16 cellular contexts compared by ENCODE assay signal in genomic region chr5:156947933-156948332, GRCh38. TPM values are rescaled to one million over a fixed set of nuclear protein-coding genes. Genes with fewer than 3 reads are reported as not detected.
"Had no signal": no experiment of that assay in that cellular context is flagged by ENCODE, and none has a peak within 500 bp of the region (broad histone marks: within the 10 kb centered on the region; RNA-seq: fewer than 3 reads in every experiment).

No MANE protein-coding gene starts in this region.

- H3K27ac ChIP-seq: adrenal gland, esophagus squamous epithelium, neural progenitor cell, parathyroid adenoma, transverse colon, VCaP had no signal

- H3K9me3 ChIP-seq: adrenal gland, esophagus squamous epithelium, transverse colon had no signal

- ATAC-seq: left cardiac atrium had no signal

- H3K27me3 ChIP-seq: adrenal gland, esophagus squamous epithelium, neural progenitor cell, transverse colon had no signal

- DNase-seq: activated effector memory CD4-positive, alpha-beta T cell treated with Interleukin-2 at 50 U/mL for 16 hours; adrenal gland; esophagus squamous epithelium; foreskin fibroblast; immature natural killer cell; left cardiac atrium; midbrain; SW 1271; T1000; transverse colon had no signal

- FAIRE-seq: colon had no signal

- H3K4me2 ChIP-seq: neural progenitor cell had no signal

- H3K9me3 Mint-ChIP-seq: immature natural killer cell, neural progenitor cell had no signal

- H3K4me1 ChIP-seq: adrenal gland, esophagus squamous epithelium, parathyroid adenoma, transverse colon had no signal

- H3K27ac Mint-ChIP-seq: neural progenitor cell had no signal

- H3K36me3 ChIP-seq: adrenal gland, esophagus squamous epithelium, neural progenitor cell, transverse colon had no signal

- H3K4me3 ChIP-seq: adrenal gland, esophagus squamous epithelium, lung, neural progenitor cell, transverse colon had no signal

- H3K4me3 Mint-ChIP-seq: immature natural killer cell, neural progenitor cell had no signal

- H3K36me3 Mint-ChIP-seq: neural progenitor cell had no signal

RNA-seq across cellular contexts. Expression of gene TIMD4, which starts 15.1 kb away (rescaled TPM):
- total RNA-seq: cardiac septum, esophagus squamous epithelium had no signal
